In genomic region chr9:121972501-121972981, GRCh38 we compare ENCODE assay signal across 9 cellular contexts.
DNase-seq lines count a peak whose midpoint lies in the region; FAIRE-seq and TF ChIP-seq lines count a peak whose summit lies in the region.
"Had no signal": no experiment of that assay in that cellular context is flagged by ENCODE, and none has a peak within 500 bp of the region (broad histone marks: within the 10 kb centered on the region; RNA-seq: fewer than 3 reads in every experiment).

No MANE protein-coding gene starts in this region.

- DNase-seq in DMS153 (lab: John Stamatoyannopoulos, UW), result peak; percentile 20
- DNase-seq in DMS153 treated with DMSO at 0.1 percent for 48 hours (lab: John Stamatoyannopoulos, UW; ENCODE audit: unreplicated experiment), result no peak
- peak; percentile 21 for DNase-seq in HTR-8/SVneo (ENCODE audit: insufficient read length, low spot score)
- peak; percentile 28 for DNase-seq in cerebellar cortex (ENCODE audit: low spot score)
- peak; percentile 72 for DNase-seq in ureter (ENCODE audit: low spot score)
- no peak for DNase-seq in activated CD4-positive, alpha-beta T cell treated with anti-CD3 and anti-CD28 coated beads, Interleukin-2, amount 10 ng/mL, durations not matched to agents 24 days and 14 days
- DNase-seq in activated T-cell treated with anti-CD3 and anti-CD28 coated beads, Interleukin-2, amount 50 U/mL, for 48 hours, result no peak
- no peak for DNase-seq in left ventricle myocardium inferior

- no peak overlapping the region for H3K4me3 Mint-ChIP-seq in activated CD4-positive, alpha-beta T cell treated with anti-CD3 and anti-CD28 coated beads, Interleukin-2, amount 10 ng/mL, durations not matched to agents 24 days and 14 days

- no peaks in the 10 kb centered on the region for H3K36me3 Mint-ChIP-seq in activated CD4-positive, alpha-beta T cell treated with anti-CD3 and anti-CD28 coated beads, Interleukin-2, amount 10 ng/mL, durations not matched to agents 24 days and 14 days (ENCODE audit: low read depth)

- no peak for TF ChIP-seq CTCF in left ventricle myocardium inferior (IDR thresholded peaks at IDR 0.05; ENCODE audit: borderline replicate concordance)

- no peaks in the 10 kb centered on the region for H3K4me1 ChIP-seq in left ventricle myocardium inferior

- peaks cover 7% of the 10 kb centered on the region for H3K4me1 Mint-ChIP-seq in activated CD4-positive, alpha-beta T cell treated with anti-CD3 and anti-CD28 coated beads, Interleukin-2, amount 10 ng/mL, durations not matched to agents 24 days and 14 days

- H3K27me3 Mint-ChIP-seq in activated CD4-positive, alpha-beta T cell treated with anti-CD3 and anti-CD28 coated beads, Interleukin-2, amount 10 ng/mL, durations not matched to agents 24 days and 14 days, result no peaks in the 10 kb centered on the region

- intact Hi-C loops in activated CD4-positive, alpha-beta T cell treated with anti-CD3 and anti-CD28 coated beads, Interleukin-2, amount 10 ng/mL, durations not matched to agents 24 days and 14 days (cut with micrococcal nuclease), result no loop called here
- intact Hi-C loops in left ventricle myocardium inferior (cut with micrococcal nuclease), result no loop called here

- H3K9me3 ChIP-seq in left ventricle myocardium inferior (replicated peaks), result no peaks in the 10 kb centered on the region

- FAIRE-seq in HTR-8/SVneo (lab: Jason Lieb, UNC), result no peak
- FAIRE-seq: A204.1 had no signal

- no peaks in the 10 kb centered on the region for H3K9me3 Mint-ChIP-seq in activated CD4-positive, alpha-beta T cell treated with anti-CD3 and anti-CD28 coated beads, Interleukin-2, amount 10 ng/mL, durations not matched to agents 24 days and 14 days

- H3K27me3 ChIP-seq in left ventricle myocardium inferior (ENCODE audit: low read depth), result no peaks in the 10 kb centered on the region

- no peak overlapping the region for H3K27ac Mint-ChIP-seq in activated CD4-positive, alpha-beta T cell treated with anti-CD3 and anti-CD28 coated beads, Interleukin-2, amount 10 ng/mL, durations not matched to agents 24 days and 14 days

- no peak overlapping the region for H3K4me3 ChIP-seq in left ventricle myocardium inferior

- H3K27ac ChIP-seq in left ventricle myocardium inferior (replicated peaks), result no peak overlapping the region

- H3K36me3 ChIP-seq in left ventricle myocardium inferior, result peaks cover 9% of the 10 kb centered on the region

Comparison
In these comparisons a context has a peak if more than half of its experiments do, and no peak if none do; other contexts are left out.
1. DNase-seq: peak in DMS153 (single experiment), HTR-8/SVneo (single experiment), cerebellar cortex (single experiment) and ureter (single experiment); none in DMS153 treated with DMSO at 0.1 percent for 48 hours (single experiment), activated CD4-positive, alpha-beta T cell treated with anti-CD3 and anti-CD28 coated beads, Interleukin-2, amount 10 ng/mL, durations not matched to agents 24 days and 14 days (single experiment), activated T-cell treated with anti-CD3 and anti-CD28 coated beads, Interleukin-2, amount 50 U/mL, for 48 hours (0 of 2) and left ventricle myocardium inferior (single experiment).